In the genomic region with DNA sequence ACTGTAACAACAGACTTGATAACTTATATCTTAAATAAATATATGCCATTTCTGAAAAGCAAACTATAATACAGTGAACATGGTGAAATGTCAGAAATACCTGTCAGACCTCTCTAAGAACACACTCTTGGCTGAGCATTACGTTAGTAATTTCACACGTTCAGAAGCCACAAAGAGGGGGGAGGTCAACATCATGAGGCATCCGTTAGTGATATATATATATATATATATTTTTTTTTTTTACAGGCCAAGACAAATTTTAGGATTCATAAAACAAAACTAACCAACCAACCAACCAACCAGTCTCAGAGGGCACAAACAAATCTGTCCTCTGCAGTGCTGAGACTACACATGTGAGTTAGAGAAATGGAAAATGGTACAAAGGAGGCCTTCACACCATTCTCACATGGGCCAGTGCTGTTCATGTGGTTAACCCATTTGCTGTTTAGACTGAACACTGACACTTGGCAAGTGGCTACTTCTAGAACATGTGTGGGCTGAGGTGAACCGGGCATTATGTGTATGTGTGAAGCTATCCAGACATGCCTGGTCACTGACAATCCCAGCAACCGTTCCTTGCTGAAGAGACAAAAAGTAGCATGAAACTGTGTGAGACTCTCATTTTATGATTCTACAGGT, we compare ENCODE assay signal across 20 cellular contexts. TPM values are rescaled to one million over a fixed set of nuclear protein-coding genes. Genes with fewer than 3 reads are reported as not detected.
A peak's percentile ranks its signal among the peaks of the same experiment; 100 is the strongest.
DNase-seq lines count a peak whose midpoint lies in the region; ATAC-seq and TF ChIP-seq lines count a peak whose summit lies in the region.
"Had no signal": no experiment of that assay in that cellular context is flagged by ENCODE, and none has a peak within 500 bp of the region (broad histone marks: within the 10 kb centered on the region; RNA-seq: fewer than 3 reads in every experiment).

No MANE protein-coding gene starts in this region.

- H3K27ac ChIP-seq in IMR-90 (ENCODE audit: insufficient read depth, low read length): peak overlapping the region; percentile 24; the same call in 1 of the 2 replicates
- H3K27ac ChIP-seq: body of pancreas, coronary artery, heart left ventricle, lower lobe of right lung, suprapubic skin had no signal

- CTCF ChIA-PET in IMR-90 (lab: Yijun Ruan, JAX): no interaction called here

- no peak overlapping the region for H2AFZ ChIP-seq in IMR-90 (replicated peaks; ENCODE audit: low read length, poor library complexity)

- H2BK20ac ChIP-seq in IMR-90 (ENCODE audit: low read depth, low read length): no peak overlapping the region

- no peak for TF ChIP-seq POLR2A in IMR-90 (IDR thresholded peaks at IDR 0.05; ENCODE audit: low read depth, low read length)

- ATAC-seq in left ventricle myocardium superior: peak; percentile 21
- ATAC-seq in Right ventricle myocardium superior (ENCODE audit: poor library complexity): no peak
- ATAC-seq in IMR-90 (ENCODE audit: low read depth): no peak
- ATAC-seq in left lobe of liver: peak; percentile 29
- ATAC-seq in HG02571 (IDR thresholded peaks at IDR 0.05; ENCODE audit: unreplicated experiment): no peak
- ATAC-seq: body of pancreas, lower lobe of right lung had no signal

- no peaks in the 10 kb centered on the region for H3K27me3 ChIP-seq in IMR-90 (ENCODE audit: control insufficient read depth, insufficient read depth, low read length)
- H3K27me3 ChIP-seq: body of pancreas, heart left ventricle, suprapubic skin had no signal

- in situ Hi-C loops in IMR-90 (cut with MboI; ENCODE audit: low sequenced_read_pairs): no loop called here

- peak overlapping the region; percentile 52; the same call in 1 of the 2 replicates for H3K23ac ChIP-seq in IMR-90 (ENCODE audit: low read depth, low read length)

- H3K14ac ChIP-seq in IMR-90 (replicated peaks; ENCODE audit: low read depth, low read length): peak overlapping the region; percentile 81; the same call in 1 of the 2 replicates

- H3K36me3 ChIP-seq in IMR-90 (ENCODE audit: control insufficient read depth, insufficient read depth, low read length): peaks cover 53% of the 10 kb centered on the region

- dilution Hi-C loops in IMR-90 (cut with HindIII; ENCODE audit: low sequenced_read_pairs, unreplicated experiment): no loop called here

- peaks cover 22 to 85% of the 10 kb centered on the region in 2 experiments for H3K79me1 ChIP-seq in IMR-90 (ENCODE audit: low read depth in 1 of 2, low read length in 2 of 2)

- no peak overlapping the region for H2AK9ac ChIP-seq in IMR-90 (replicated peaks; ENCODE audit: low read depth, low read length, poor library complexity)

- 0 out of 2 replicates have a peak overlapping the region, but pooled peaks have one; percentile 10 for H3K4me2 ChIP-seq in IMR-90 (ENCODE audit: low read depth, low read length)

- BruUV-seq in IMR-90 (replicated peaks; lab: Mats Ljungman, UMichigan): no TSS peak

- H3K9ac ChIP-seq in IMR-90 (ENCODE audit: low read depth, low read length): no peak overlapping the region

- TF ChIP-seq CTCF in IMR-90 (conservative IDR thresholded peaks at IDR 0.05; ENCODE audit: low read depth, low read length): no peak

- H4K5ac ChIP-seq in IMR-90 (ENCODE audit: low read depth, low read length): no peak overlapping the region

- H4K91ac ChIP-seq in IMR-90 (ENCODE audit: insufficient read depth, low read depth, low read length): no peak overlapping the region

- H3K4me1 ChIP-seq in IMR-90 (ENCODE audit: control insufficient read depth, insufficient read depth, low read length): peaks cover 25% of the 10 kb centered on the region

- 0 out of 2 replicates have a peak overlapping the region, but pooled peaks have one; percentile 40 for H3K4ac ChIP-seq in IMR-90 (ENCODE audit: low read depth, low read length)

- no peak overlapping the region for H2BK15ac ChIP-seq in IMR-90 (ENCODE audit: low read depth, low read length)

- 100% methylated on average over 1 of the region's 5 CpGs; no CpG with 5 or more reads in 1 of the 2 experiments for WGBS in IMR-90 (ENCODE audit: extremely low coverage in 2 of 2, insufficient read length in 1 of 2), 2 experiments

- DNase-seq in left ventricle myocardium superior: no peak
- no peak for DNase-seq in Right ventricle myocardium superior
- DNase-seq in IMR-90: no peak
- no peak for DNase-seq in left lobe of liver (ENCODE audit: low spot score)
- no peak for DNase-seq in amygdala (lab: John Stamatoyannopoulos, UW)
- no peak for DNase-seq in cerebellar cortex (ENCODE audit: low spot score)
- DNase-seq in islet precursor cell: no peak
- DNase-seq: activated CD4-positive, CD25-positive, alpha-beta regulatory T cell treated with anti-CD3 and anti-CD28 coated beads, Interleukin-2, amount 50 U/mL, for 72 hours; activated naive CD8-positive, alpha-beta T cell treated with anti-CD3 and anti-CD28 coated beads for 36 hours; body of pancreas; C1 segment of cervical spinal cord; H7; heart left ventricle; lower lobe of right lung; NCI-H2107; NCI-H524 treated with DMSO at 0.1 percent for 48 hours; stimulated activated CD8-positive, alpha-beta memory T cell treated with anti-CD3 and anti-CD28 coated beads, Interleukin-4, amount 100 ng/mL, for 48 hours had no signal

- POLR2A ChIA-PET in IMR-90 (lab: Charles Lee; ENCODE audit: unreplicated experiment): no interaction called here

- intact Hi-C loops in left ventricle myocardium superior (cut with micrococcal nuclease) (no loop called here), Right ventricle myocardium superior (cut with DNase I) (loop anchor here (10.0 kb wide), 1 partner anchor 48 kb away; no protein-coding TSS in a partner anchor), IMR-90 (cut with micrococcal nuclease) (no loop called here)

- peaks cover 67% of the 10 kb centered on the region for H4K20me1 ChIP-seq in IMR-90 (ENCODE audit: insufficient read depth, low read length)

- no peak overlapping the region for H2BK120ac ChIP-seq in IMR-90 (ENCODE audit: low read depth, low read length)

- H3K4me3 ChIP-seq in IMR-90 (ENCODE audit: insufficient read depth, low read depth, low read length): no peak overlapping the region
- H3K4me3 ChIP-seq: body of pancreas, coronary artery, heart left ventricle, lower lobe of right lung, suprapubic skin had no signal

- no peaks in the 10 kb centered on the region for H3K9me3 ChIP-seq in IMR-90 (ENCODE audit: control insufficient read depth, insufficient read depth, low read length)
- H3K9me3 ChIP-seq: body of pancreas, heart left ventricle, lower lobe of right lung, suprapubic skin had no signal

- peaks cover 24% of the 10 kb centered on the region for H3K9me1 ChIP-seq in IMR-90 (ENCODE audit: insufficient read depth, low read length)

- H2AK5ac ChIP-seq in IMR-90 (ENCODE audit: low read depth, low read length): peak overlapping the region; percentile 5; the same call in 1 of the 2 replicates

- H3K18ac ChIP-seq in IMR-90 (ENCODE audit: low read depth, low read length): no peak overlapping the region

- TF ChIP-seq RAD21 in IMR-90 (IDR thresholded peaks at IDR 0.05; ENCODE audit: low read length): no peak

- no peak overlapping the region for H3K56ac ChIP-seq in IMR-90 (ENCODE audit: extremely low read depth, insufficient read depth, low read length)

- peak overlapping the region; percentile 40 for H2BK5ac ChIP-seq in IMR-90 (ENCODE audit: low read depth, low read length, poor library complexity, severe bottlenecking)

- H4K8ac ChIP-seq in IMR-90 (ENCODE audit: low read depth in 2 of 2, low read length in 2 of 2): no peak overlapping the region; a peak in 1 of 4 replicates

TF ChIP-seq in IMR-90, 13 proteins besides CTCF, POLR2A, EP300 and RAD21:
- TF ChIP-seq, protein P1, sequence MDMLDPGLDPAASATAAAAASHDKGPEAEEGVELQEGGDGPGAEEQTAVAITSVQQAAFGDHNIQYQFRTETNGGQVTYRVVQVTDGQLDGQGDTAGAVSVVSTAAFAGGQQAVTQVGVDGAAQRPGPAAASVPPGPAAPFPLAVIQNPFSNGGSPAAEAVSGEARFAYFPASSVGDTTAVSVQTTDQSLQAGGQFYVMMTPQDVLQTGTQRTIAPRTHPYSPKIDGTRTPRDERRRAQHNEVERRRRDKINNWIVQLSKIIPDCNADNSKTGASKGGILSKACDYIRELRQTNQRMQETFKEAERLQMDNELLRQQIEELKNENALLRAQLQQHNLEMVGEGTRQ (IDR thresholded peaks at IDR 0.05; ENCODE audit: low read depth, low read length): no peak
- TF ChIP-seq CHD1 (IDR thresholded peaks at IDR 0.05; ENCODE audit: low read depth, low read length) (no peak), RCOR1 (IDR thresholded peaks at IDR 0.05; ENCODE audit: insufficient replicate concordance, low read length) (no peak), NFE2L2 (IDR thresholded peaks at IDR 0.05; ENCODE audit: low read depth, low read length) (no peak), CEBPB (IDR thresholded peaks at IDR 0.05; ENCODE audit: low read depth, low read length) (no peak), MXI1 (IDR thresholded peaks at IDR 0.05; ENCODE audit: borderline replicate concordance, low read depth, low read length) (no peak), MAZ (IDR thresholded peaks at IDR 0.05; ENCODE audit: borderline replicate concordance, low read depth, low read length) (no peak), ELK1 (IDR thresholded peaks at IDR 0.05; ENCODE audit: borderline replicate concordance, low read depth, low read length) (no peak), MAFK (IDR thresholded peaks at IDR 0.05; ENCODE audit: low read depth, low read length) (no peak), BHLHE40 (IDR thresholded peaks at IDR 0.05; ENCODE audit: low read depth, low read length) (no peak), RFX5 (IDR thresholded peaks at IDR 0.05; ENCODE audit: low read depth, low read length) (no peak), SMC3 (IDR thresholded peaks at IDR 0.05; ENCODE audit: low read depth, low read length) (no peak), FOS (IDR thresholded peaks at IDR 0.05; ENCODE audit: low read depth, low read length) (no peak)
TF ChIP-seq in IMR-90: peak in this region for 0.

RNA-seq across cellular contexts. Expression of gene ELL2, which starts 54.5 kb away (rescaled TPM):
- 23.4 TPM for total RNA-seq in left ventricle myocardium superior
- 30.8 TPM for total RNA-seq in Right ventricle myocardium superior
- 92.5 and 137 TPM in 2 replicates for total RNA-seq in IMR-90 (2012; rRNA removed)
- polyA plus RNA-seq in IMR-90 (2012; rRNA removed): 52.4 and 61.4 TPM in 2 replicates
- 16.4 and 21.9 TPM in 2 replicates for polyA plus RNA-seq in IMR-90 (2012; cell fraction: cytosol; rRNA removed)
- 23.4 and 161 TPM in 2 replicates for polyA plus RNA-seq in IMR-90 (2012; cell fraction: nucleus; rRNA removed; ENCODE audit: low replicate concordance)
- total RNA-seq in left lobe of liver: 76.4 TPM

Comparison
In these comparisons a context has a peak if more than half of its experiments do, and no peak if none do; other contexts are left out.
1. ATAC-seq: peak in left ventricle myocardium superior (single experiment) and left lobe of liver (single experiment); none in Right ventricle myocardium superior (single experiment), IMR-90 (single experiment) and HG02571 (single experiment).